In genomic region chr2:207503234-207503633, GRCh38 we compare ENCODE assay signal across 10 cellular contexts. TPM values are rescaled to one million over a fixed set of nuclear protein-coding genes. Genes with fewer than 3 reads are reported as not detected.
DNase-seq lines count a peak whose midpoint lies in the region; ATAC-seq, FAIRE-seq and TF ChIP-seq lines count a peak whose summit lies in the region.
"Had no signal": no experiment of that assay in that cellular context is flagged by ENCODE, and none has a peak within 500 bp of the region (broad histone marks: within the 10 kb centered on the region; RNA-seq: fewer than 3 reads in every experiment).

No MANE protein-coding gene starts in this region.

- no peak for TF ChIP-seq POLR2A in GM18505 (IDR thresholded peaks at IDR 0.05; ENCODE audit: borderline replicate concordance, extremely low read depth, insufficient read depth, insufficient read length)

- no peaks in the 10 kb centered on the region for H3K9me3 ChIP-seq in mucosa of descending colon
- H3K9me3 ChIP-seq in effector memory CD4-positive, alpha-beta T cell (ENCODE audit: control insufficient read depth, low read length): no peaks in the 10 kb centered on the region
- H3K9me3 ChIP-seq: tibial artery had no signal

- no peaks in the 10 kb centered on the region for H3K36me3 ChIP-seq in mucosa of descending colon (ENCODE audit: low read depth)
- H3K36me3 ChIP-seq in effector memory CD4-positive, alpha-beta T cell (ENCODE audit: control insufficient read depth, insufficient read depth, low read length): no peaks in the 10 kb centered on the region
- H3K36me3 ChIP-seq: tibial artery had no signal

- FAIRE-seq in RCC 7860 (lab: Jason Lieb, UNC): no peak

- intact Hi-C loops in mucosa of descending colon (cut with DNase I, micrococcal nuclease): no loop called here

- H3K4me1 ChIP-seq in mucosa of descending colon (ENCODE audit: low read depth): no peaks in the 10 kb centered on the region
- H3K4me1 ChIP-seq in effector memory CD4-positive, alpha-beta T cell (ENCODE audit: control insufficient read depth, insufficient read depth, low read length, poor library complexity, severe bottlenecking): peaks cover 4% of the 10 kb centered on the region

- H3K27me3 ChIP-seq in effector memory CD4-positive, alpha-beta T cell (replicated peaks; ENCODE audit: control insufficient read depth, insufficient read depth, low read length, poor library complexity, severe bottlenecking): no peaks in the 10 kb centered on the region
- H3K27me3 ChIP-seq: tibial artery had no signal

- ATAC-seq in GM18505 (IDR thresholded peaks at IDR 0.05; ENCODE audit: unreplicated experiment): peak; percentile 57
- ATAC-seq in HG02571 (IDR thresholded peaks at IDR 0.05; ENCODE audit: unreplicated experiment): peak; percentile 56
- peak; percentile 45 for ATAC-seq in mucosa of descending colon
- ATAC-seq: left colon had no signal

- H3K4me3 ChIP-seq in mucosa of descending colon: no peak overlapping the region
- no peak overlapping the region for H3K4me3 ChIP-seq in effector memory CD4-positive, alpha-beta T cell (ENCODE audit: insufficient read depth, low read depth, low read length, poor library complexity, severe bottlenecking)
- H3K4me3 ChIP-seq: tibial artery had no signal

- H3K27ac ChIP-seq in effector memory CD4-positive, alpha-beta T cell (ENCODE audit: insufficient read depth, low read length, poor library complexity, severe bottlenecking): no peak overlapping the region
- H3K27ac ChIP-seq: tibial artery had no signal

- DNase-seq in RCC 7860 (ENCODE audit: low spot score) (peak; percentile 42), mucosa of descending colon (peak in 1 of 3 donors; percentile 19)
- DNase-seq in stimulated activated CD4-positive, alpha-beta T cell treated with anti-CD3 and anti-CD28 coated beads, Interleukin-2, amount 100 ng/mL, for 24 hours: no peak
- DNase-seq in effector memory CD4-positive, alpha-beta T cell: no peak
- DNase-seq in stimulated activated CD4-positive, alpha-beta T cell treated with anti-CD3 and anti-CD28 coated beads, Interleukin-15, amount 100 ng/mL, for 24 hours: no peak
- no peak for DNase-seq in activated CD4-positive, alpha-beta T cell treated with anti-CD3 and anti-CD28 coated beads, Interleukin-2, amount 50 U/mL, for 48 hours

- no peak for TF ChIP-seq CTCF in mucosa of descending colon (IDR thresholded peaks at IDR 0.05)

RNA-seq across cellular contexts. Expression of gene CREB1, which starts 26.5 kb away (rescaled TPM):
- total RNA-seq in mucosa of descending colon: 10 to 100 TPM; 51.1 to 65.0 (median 53.3) TPM
